Comparison of ENCODE assay signal across 14 cellular contexts in genomic region chr22:44193537-44193896, GRCh38. TPM values are rescaled to one million over a fixed set of nuclear protein-coding genes. Genes with fewer than 3 reads are reported as not detected.
DNase-seq lines count a peak whose midpoint lies in the region; ATAC-seq and TF ChIP-seq lines count a peak whose summit lies in the region.
"Had no signal": no experiment of that assay in that cellular context is flagged by ENCODE, and none has a peak within 500 bp of the region (broad histone marks: within the 10 kb centered on the region; RNA-seq: fewer than 3 reads in every experiment).

No MANE protein-coding gene starts in this region.

- H3K36me3 ChIP-seq in vagina: no peaks in the 10 kb centered on the region
- peaks cover 0 to 22% (median 0%) of the 10 kb centered on the region in 9 donors for H3K36me3 ChIP-seq in heart left ventricle
- H3K36me3 ChIP-seq: cardiac muscle cell, MG63, ovary, WERI-Rb-1 had no signal

- ATAC-seq in esophagus mucosa (peak; percentile 14), heart left ventricle (no peak)

- peak overlapping the region; percentile 14 for H3K4me3 Mint-ChIP-seq in T-helper 2 cell treated with Interferon-gamma antibody and Interleukin-4, amounts not matched to agents 5 μg/mL and 100 μg/mL, for 36 hours

- H3K27ac ChIP-seq in vagina: no peak overlapping the region
- H3K27ac ChIP-seq in heart left ventricle: no peak overlapping the region
- H3K27ac ChIP-seq: cardiac muscle cell, ovary, testis had no signal

- WGBS in heart left ventricle, 4 donors: 76 to 84% (median 78%) methylated on average over 4 of the region's 4 CpGs

- no peaks in the 10 kb centered on the region for H3K9me3 ChIP-seq in vagina
- H3K9me3 ChIP-seq in heart left ventricle: no peaks in the 10 kb centered on the region
- H3K9me3 ChIP-seq: MG63, ovary, testis had no signal

- peaks cover 33% of the 10 kb centered on the region for H3K36me3 Mint-ChIP-seq in T-helper 2 cell treated with Interferon-gamma antibody and Interleukin-4, amounts not matched to agents 5 μg/mL and 100 μg/mL, for 36 hours (ENCODE audit: low read depth)

- intact Hi-C loops in vagina (cut with DNase I): no loop called here
- intact Hi-C loops in heart left ventricle (cut with DNase I): no loop called here

- peak overlapping the region; percentile 35 for H3K27ac Mint-ChIP-seq in T-helper 2 cell treated with Interferon-gamma antibody and Interleukin-4, amounts not matched to agents 5 μg/mL and 100 μg/mL, for 36 hours

- DNase-seq in activated CD4-positive, alpha-beta T cell treated with anti-CD3 and anti-CD28 coated beads for 48 hours: peak; percentile 17
- DNase-seq in activated CD4-positive, alpha-beta T cell treated with anti-CD3 and anti-CD28 coated beads, Interleukin-2, amount 50 U/mL, for 1 hour: no peak
- DNase-seq in H4 (ENCODE audit: low spot score) (peak; percentile 72), HuH-7 (ENCODE audit: low spot score) (no peak), vagina (ENCODE audit: extremely low spot score in 2 of 2) (no peak), heart left ventricle (no peak)
- DNase-seq in T-helper 2 cell treated with Interferon-gamma antibody and Interleukin-4, amounts not matched to agents 5 μg/mL and 100 μg/mL, for 36 hours (ENCODE audit: low spot score): peak; percentile 28
- DNase-seq: MG63, testis, WERI-Rb-1 had no signal

- no peaks in the 10 kb centered on the region for H3K27me3 Mint-ChIP-seq in T-helper 2 cell treated with Interferon-gamma antibody and Interleukin-4, amounts not matched to agents 5 μg/mL and 100 μg/mL, for 36 hours (ENCODE audit: low read depth)

- H3K4me3 ChIP-seq in vagina (no peak overlapping the region), heart left ventricle (no peak overlapping the region)
- H3K4me3 ChIP-seq: cardiac muscle cell, MG63, ovary, smooth muscle cell, testis had no signal

- no peak for TF ChIP-seq POLR2A in vagina (IDR thresholded peaks at IDR 0.05)
- TF ChIP-seq POLR2A in heart left ventricle (IDR thresholded peaks at IDR 0.05): no peak

- H3K4me1 ChIP-seq in vagina (no peaks in the 10 kb centered on the region), heart left ventricle (peaks cover 0 to 5% (median 0%) of the 10 kb centered on the region in 12 donors)
- H3K4me1 ChIP-seq: testis had no signal

- TF ChIP-seq CTCF in vagina (IDR thresholded peaks at IDR 0.05) (no peak), heart left ventricle (IDR thresholded peaks at IDR 0.05) (no peak)

- H3K4me1 Mint-ChIP-seq in T-helper 2 cell treated with Interferon-gamma antibody and Interleukin-4, amounts not matched to agents 5 μg/mL and 100 μg/mL, for 36 hours (ENCODE audit: low read depth): peaks cover 26% of the 10 kb centered on the region

- no peaks in the 10 kb centered on the region for H3K27me3 ChIP-seq in vagina
- peaks cover 0 to 18% (median 0%) of the 10 kb centered on the region in 9 donors for H3K27me3 ChIP-seq in heart left ventricle
- H3K27me3 ChIP-seq: cardiac muscle cell, MG63, ovary, testis had no signal

- no peaks in the 10 kb centered on the region for H3K9me3 Mint-ChIP-seq in T-helper 2 cell treated with Interferon-gamma antibody and Interleukin-4, amounts not matched to agents 5 μg/mL and 100 μg/mL, for 36 hours

RNA-seq across cellular contexts. Expression of gene PARVG, which starts 12.8 kb away (rescaled TPM):
- total RNA-seq in H4 (2014; rRNA removed; shearing (Covaris generic)): 0.04 and 1.1 TPM in 2 replicates
- total RNA-seq in esophagus mucosa (2.1 TPM), vagina (29.5 TPM), heart left ventricle (10 to 100 TPM in 1 of 9 donors, 1 to 10 TPM in 8; 1.1 to 34.8 (median 2.1) TPM)
- 1 to 10 TPM; 2.6 to 3.0 TPM for polyA plus RNA-seq in heart left ventricle
- polyA plus RNA-seq: cardiac muscle cell, smooth muscle cell had no signal

Comparison
In these comparisons a context has a peak if more than half of its experiments do, and no peak if none do; other contexts are left out.
1. DNase-seq: peak in activated CD4-positive, alpha-beta T cell treated with anti-CD3 and anti-CD28 coated beads for 48 hours (single experiment), H4 (single experiment) and T-helper 2 cell treated with Interferon-gamma antibody and Interleukin-4, amounts not matched to agents 5 μg/mL and 100 μg/mL, for 36 hours (single experiment); none in activated CD4-positive, alpha-beta T cell treated with anti-CD3 and anti-CD28 coated beads, Interleukin-2, amount 50 U/mL, for 1 hour (single experiment), HuH-7 (single experiment), vagina (0 of 2) and heart left ventricle (0 of 5).